2 cellular contexts compared by ENCODE assay signal in genomic region chr20:3044336-3044965, GRCh38.
TF ChIP-seq lines count a peak whose summit lies in the region.

No MANE protein-coding gene starts in this region.

TF ChIP-seq in HepG2, 621 proteins besides CTCF, POLR2A, EP300 and RAD21 (continues in another document):
- TF ChIP-seq NRL (CRISPR knock-in tag; IDR thresholded peaks at IDR 0.05; ENCODE audit: borderline replicate concordance) (peak; percentile 74; the same call in 1 of the 2 replicates), DPF2 (CRISPR knock-in tag; IDR thresholded peaks at IDR 0.05; ENCODE audit: borderline replicate concordance, low read depth) (0 out of 2 replicates have a peak, but pooled peaks have one; percentile 24), KIAA2018 (CRISPR knock-in tag; IDR thresholded peaks at IDR 0.05; ENCODE audit: borderline replicate concordance) (no peak), AGO2 (optimal IDR thresholded peaks at IDR 0.05; ENCODE audit: low read depth, low read length) (peak; percentile 90), ARNT2 (CRISPR knock-in tag; IDR thresholded peaks at IDR 0.05; ENCODE audit: low read depth) (no peak), NFAT5 (CRISPR knock-in tag; IDR thresholded peaks at IDR 0.05) (no peak)

TF ChIP-seq in WTC11, 78 proteins besides CTCF, POLR2A, EP300 and RAD21:
- TF ChIP-seq EMX1 (CRISPR knock-in tag; IDR thresholded peaks at IDR 0.05): no peak
- no peak for TF ChIP-seq MLX (CRISPR knock-in tag; IDR thresholded peaks at IDR 0.05)
- TF ChIP-seq OVOL2 (CRISPR knock-in tag; IDR thresholded peaks at IDR 0.05; ENCODE audit: borderline replicate concordance): no peak
- no peak for TF ChIP-seq KAT7 (CRISPR knock-in tag; IDR thresholded peaks at IDR 0.05; ENCODE audit: borderline replicate concordance)
- TF ChIP-seq RELA (CRISPR knock-in tag; IDR thresholded peaks at IDR 0.05; ENCODE audit: borderline replicate concordance): no peak
- no peak for TF ChIP-seq TCF7 (CRISPR knock-in tag; IDR thresholded peaks at IDR 0.05; ENCODE audit: low read depth)
- TF ChIP-seq CDX4 (CRISPR knock-in tag; IDR thresholded peaks at IDR 0.05; ENCODE audit: borderline replicate concordance): no peak
- no peak for TF ChIP-seq CREM (CRISPR knock-in tag; IDR thresholded peaks at IDR 0.05)
- no peak for TF ChIP-seq TP53 (CRISPR knock-in tag; IDR thresholded peaks at IDR 0.05)
TF ChIP-seq in WTC11: peak in this region for 0.
